10 cellular contexts compared by ENCODE assay signal in the genomic region with DNA sequence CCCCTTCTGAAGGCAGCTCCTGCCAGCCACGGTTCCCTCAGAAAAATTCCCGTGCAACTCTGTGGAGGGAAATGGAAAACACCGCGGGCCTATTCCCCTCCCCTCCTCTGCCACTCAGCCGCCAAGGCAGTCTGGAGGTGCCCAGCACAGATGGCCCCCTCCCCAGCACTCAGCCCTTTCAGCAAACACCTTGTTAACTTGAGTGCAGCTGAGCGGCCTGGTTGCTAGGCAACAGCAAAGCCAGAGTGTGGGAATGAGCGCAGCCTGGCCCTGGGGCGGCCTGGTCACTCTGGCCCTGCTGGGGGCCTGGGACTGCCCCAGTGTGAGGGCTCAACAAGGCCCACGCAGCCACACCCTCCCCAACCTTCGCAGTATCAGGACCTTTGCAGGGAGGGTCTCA. TPM values are rescaled to one million over a fixed set of nuclear protein-coding genes. Genes with fewer than 3 reads are reported as not detected.
A peak's percentile ranks its signal among the peaks of the same experiment; 100 is the strongest.
DNase-seq lines count a peak whose midpoint lies in the region; ATAC-seq and TF ChIP-seq lines count a peak whose summit lies in the region.
"Had no signal": no experiment of that assay in that cellular context is flagged by ENCODE, and none has a peak within 500 bp of the region (broad histone marks: within the 10 kb centered on the region; RNA-seq: fewer than 3 reads in every experiment).

No MANE protein-coding gene starts in this region.

- H3K23ac ChIP-seq in neuronal stem cell (ENCODE audit: low read depth, low read length, poor library complexity) = peak overlapping the region; percentile 52

- no peak overlapping the region for H4K8ac ChIP-seq in neuronal stem cell (ENCODE audit: low read depth, low read length)

- H3K9me3 Mint-ChIP-seq in brain = no peaks in the 10 kb centered on the region
- no peaks in the 10 kb centered on the region for H3K9me3 Mint-ChIP-seq in activated CD8-positive, alpha-beta memory T cell treated with anti-CD3 and anti-CD28 coated beads, Interleukin-2, amount 10 ng/mL, durations not matched to agents 7 days and 5 days (ENCODE audit: low read depth)
- H3K9me3 Mint-ChIP-seq: CD8-positive, alpha-beta T cell had no signal

- H3K4me3 ChIP-seq in H7 (ENCODE audit: insufficient read depth, low read depth, low read length) (no peak overlapping the region), neuronal stem cell (ENCODE audit: low read length in 2 of 2) (no peak overlapping the region)
- H3K4me3 ChIP-seq: skin epidermis had no signal

- DNase-seq in H7 (peak; percentile 92), NCI-H2196 treated with DMSO at 0.1 percent for 48 hours (lab: John Stamatoyannopoulos, UW; ENCODE audit: unreplicated experiment) (peak; percentile 55), neuronal stem cell (ENCODE audit: low spot score) (peak; percentile 82), dermis blood vessel endothelial cell (no peak), NCI-H226 (no peak)
- DNase-seq in activated CD8-positive, alpha-beta memory T cell treated with anti-CD3 and anti-CD28 coated beads, Interleukin-2, amount 10 ng/mL, durations not matched to agents 7 days and 5 days = no peak
- DNase-seq: CD8-positive, alpha-beta T cell had no signal

- H3K9me3 ChIP-seq in neuronal stem cell (replicated peaks in 1 of 2; ENCODE audit: control insufficient read depth in 2 of 2, insufficient read depth in 1 of 2, low read depth in 1 of 2, low read length in 2 of 2) = no peaks in the 10 kb centered on the region

- H3K4me3 Mint-ChIP-seq in brain = peak overlapping the region in 1 of 5 experiments; percentile 65
- H3K4me3 Mint-ChIP-seq in activated CD8-positive, alpha-beta memory T cell treated with anti-CD3 and anti-CD28 coated beads, Interleukin-2, amount 10 ng/mL, durations not matched to agents 7 days and 5 days = no peak overlapping the region
- H3K4me3 Mint-ChIP-seq: CD8-positive, alpha-beta T cell had no signal

- H3K36me3 Mint-ChIP-seq in brain = peaks cover 4% of the 10 kb centered on the region
- no peaks in the 10 kb centered on the region for H3K36me3 Mint-ChIP-seq in activated CD8-positive, alpha-beta memory T cell treated with anti-CD3 and anti-CD28 coated beads, Interleukin-2, amount 10 ng/mL, durations not matched to agents 7 days and 5 days
- H3K36me3 Mint-ChIP-seq: CD8-positive, alpha-beta T cell had no signal

- no peaks in the 10 kb centered on the region for H3K27me3 Mint-ChIP-seq in brain
- H3K27me3 Mint-ChIP-seq in activated CD8-positive, alpha-beta memory T cell treated with anti-CD3 and anti-CD28 coated beads, Interleukin-2, amount 10 ng/mL, durations not matched to agents 7 days and 5 days = peaks cover under 1% of the 10 kb centered on the region

- H2BK12ac ChIP-seq in neuronal stem cell (ENCODE audit: low read length) = peak overlapping the region; percentile 51

- H4K91ac ChIP-seq in neuronal stem cell (ENCODE audit: low read depth, low read length, poor library complexity) = no peak overlapping the region

- TF ChIP-seq CTCF in brain (conservative IDR thresholded peaks at IDR 0.05) = no peak

- H3K4me1 Mint-ChIP-seq in brain = peaks cover 73% of the 10 kb centered on the region
- no peaks in the 10 kb centered on the region for H3K4me1 Mint-ChIP-seq in activated CD8-positive, alpha-beta memory T cell treated with anti-CD3 and anti-CD28 coated beads, Interleukin-2, amount 10 ng/mL, durations not matched to agents 7 days and 5 days

- H3K79me1 ChIP-seq in neuronal stem cell (ENCODE audit: low read depth, low read length) = no peaks in the 10 kb centered on the region

- H3K4me1 ChIP-seq in neuronal stem cell (ENCODE audit: control insufficient read depth in 2 of 2, insufficient read depth in 1 of 2, low read depth in 1 of 2, low read length in 2 of 2) = peaks cover 18 to 38% of the 10 kb centered on the region in 2 donors

- H3K14ac ChIP-seq in neuronal stem cell (ENCODE audit: low read length) = no peak overlapping the region

- no peak overlapping the region for H3K4ac ChIP-seq in neuronal stem cell (ENCODE audit: low read length)

- peak overlapping the region; percentile 85 for H2BK5ac ChIP-seq in neuronal stem cell (ENCODE audit: low read length)

- no peak overlapping the region for H3K9ac ChIP-seq in neuronal stem cell (ENCODE audit: low read depth, low read length, poor library complexity)

- peak overlapping the region in 4 of 5 experiments; percentile 50 to 95 (median 92) for H3K27ac Mint-ChIP-seq in brain
- H3K27ac Mint-ChIP-seq in activated CD8-positive, alpha-beta memory T cell treated with anti-CD3 and anti-CD28 coated beads, Interleukin-2, amount 10 ng/mL, durations not matched to agents 7 days and 5 days = no peak overlapping the region
- H3K27ac Mint-ChIP-seq: CD8-positive, alpha-beta T cell had no signal

- CTCF ChIA-PET in activated CD8-positive, alpha-beta memory T cell treated with anti-CD3 and anti-CD28 coated beads, Interleukin-2, amount 10 ng/mL, durations not matched to agents 7 days and 5 days (lab: Charles Lee) = no interaction called here

- no peak overlapping the region for H2BK120ac ChIP-seq in neuronal stem cell (ENCODE audit: low read depth, low read length)

- peak overlapping the region; percentile 21 for H3K4me2 ChIP-seq in neuronal stem cell (ENCODE audit: insufficient read depth, low read length, poor library complexity, severe bottlenecking)

- H3K27me3 ChIP-seq in H7 (ENCODE audit: control insufficient read depth, insufficient read depth, low read length) = no peaks in the 10 kb centered on the region
- H3K27me3 ChIP-seq in neuronal stem cell (ENCODE audit: control insufficient read depth in 3 of 3, insufficient read depth in 3 of 3, low read depth in 1 of 3, low read length in 3 of 3) = peaks cover 0 to 6% (median 0%) of the 10 kb centered on the region in 3 experiments

- WGBS in neuronal stem cell (ENCODE audit: extremely low coverage in 2 of 2, insufficient read length in 2 of 2, insufficient replicate concordance in 1 of 2), 2 donors = no CpG with 5 or more reads among the region's 10 CpGs

- H3K36me3 ChIP-seq in H7 (replicated peaks; ENCODE audit: control insufficient read depth, insufficient read depth, low read length) (no peaks in the 10 kb centered on the region), neuronal stem cell (replicated peaks in 1 of 2; ENCODE audit: control insufficient read depth in 2 of 2, insufficient read depth in 2 of 2, low read length in 2 of 2) (peaks cover 0 to 1% of the 10 kb centered on the region in 2 donors)

- H2AFZ ChIP-seq in neuronal stem cell (ENCODE audit: low read length) = no peak overlapping the region

- peak overlapping the region; percentile 37 for H3K27ac ChIP-seq in neuronal stem cell (replicated peaks; ENCODE audit: low read length)
- H3K27ac ChIP-seq: skin epidermis had no signal

- no peak for ATAC-seq in HG02884 (IDR thresholded peaks at IDR 0.05; ENCODE audit: unreplicated experiment)
- no peak for ATAC-seq in activated CD8-positive, alpha-beta memory T cell treated with anti-CD3 and anti-CD28 coated beads, Interleukin-2, amount 10 ng/mL, durations not matched to agents 7 days and 5 days
- ATAC-seq: CD8-positive, alpha-beta T cell had no signal

- peak overlapping the region; percentile 88 for H2AK5ac ChIP-seq in neuronal stem cell (ENCODE audit: low read depth, low read length)

- H2BK15ac ChIP-seq in neuronal stem cell (ENCODE audit: low read length) = peak overlapping the region; percentile 41

- peak overlapping the region; percentile 96 for H3K18ac ChIP-seq in neuronal stem cell (ENCODE audit: low read length)

RNA-seq across cellular contexts. Expression of gene CACNA1G, which starts 32.8 kb away (rescaled TPM):
- total RNA-seq in H7 (2014; rRNA removed; shearing (Covaris generic)) = 1.5 and 1.9 TPM in 2 replicates
- 2.0 TPM for polyA plus RNA-seq in brain (ENCODE audit: insufficient read depth, low read depth, low replicate concordance)
- polyA plus RNA-seq in neuronal stem cell (2013, experiment 1 of 2) = 3.0 TPM
- polyA plus RNA-seq in neuronal stem cell (2013, experiment 2 of 2) = 2.8 TPM
- total RNA-seq in dermis blood vessel endothelial cell = not detected in 2 replicates
- not detected for total RNA-seq in activated CD8-positive, alpha-beta memory T cell treated with anti-CD3 and anti-CD28 coated beads, Interleukin-2, amount 10 ng/mL, durations not matched to agents 7 days and 5 days

RNA-seq across cellular contexts. Expression of gene ABCC3, which starts 41.4 kb away (rescaled TPM):
- total RNA-seq in H7 (2014; rRNA removed; shearing (Covaris generic)) = 0.33 and 0.48 TPM in 2 replicates
- polyA plus RNA-seq in brain (ENCODE audit: insufficient read depth, low read depth, low replicate concordance) = 0.97 TPM
- polyA plus RNA-seq in neuronal stem cell (2013, experiment 1 of 2) = 0.26 TPM
- 0.22 TPM for polyA plus RNA-seq in neuronal stem cell (2013, experiment 2 of 2)
- total RNA-seq in dermis blood vessel endothelial cell = 1.3 and 2.7 TPM in 2 replicates
- not detected for total RNA-seq in activated CD8-positive, alpha-beta memory T cell treated with anti-CD3 and anti-CD28 coated beads, Interleukin-2, amount 10 ng/mL, durations not matched to agents 7 days and 5 days
- total RNA-seq: CD8-positive, alpha-beta T cell had no signal

RNA-seq across cellular contexts. Expression of gene SPATA20, which starts 46.3 kb away (rescaled TPM):
- total RNA-seq in H7 (2014; rRNA removed; shearing (Covaris generic)) = 31.0 and 42.6 TPM in 2 replicates
- 22.1 TPM for polyA plus RNA-seq in brain (ENCODE audit: insufficient read depth, low read depth, low replicate concordance)
- polyA plus RNA-seq in neuronal stem cell (2013, experiment 1 of 2) = 17.6 TPM
- polyA plus RNA-seq in neuronal stem cell (2013, experiment 2 of 2) = 18.9 TPM
- 36.8 and 43.6 TPM in 2 replicates for total RNA-seq in dermis blood vessel endothelial cell
- 10 to 100 TPM; 29.9 to 35.2 TPM for total RNA-seq in activated CD8-positive, alpha-beta memory T cell treated with anti-CD3 and anti-CD28 coated beads, Interleukin-2, amount 10 ng/mL, durations not matched to agents 7 days and 5 days

Comparison
In these comparisons a context has a peak if more than half of its experiments do, and no peak if none do; other contexts are left out.
1. DNase-seq: peak in H7 (single experiment), NCI-H2196 treated with DMSO at 0.1 percent for 48 hours (single experiment) and neuronal stem cell (single experiment); none in dermis blood vessel endothelial cell (single experiment), NCI-H226 (single experiment) and activated CD8-positive, alpha-beta memory T cell treated with anti-CD3 and anti-CD28 coated beads, Interleukin-2, amount 10 ng/mL, durations not matched to agents 7 days and 5 days (single experiment).